ENCODE assay signal across 1 cellular context in the genomic region with DNA sequence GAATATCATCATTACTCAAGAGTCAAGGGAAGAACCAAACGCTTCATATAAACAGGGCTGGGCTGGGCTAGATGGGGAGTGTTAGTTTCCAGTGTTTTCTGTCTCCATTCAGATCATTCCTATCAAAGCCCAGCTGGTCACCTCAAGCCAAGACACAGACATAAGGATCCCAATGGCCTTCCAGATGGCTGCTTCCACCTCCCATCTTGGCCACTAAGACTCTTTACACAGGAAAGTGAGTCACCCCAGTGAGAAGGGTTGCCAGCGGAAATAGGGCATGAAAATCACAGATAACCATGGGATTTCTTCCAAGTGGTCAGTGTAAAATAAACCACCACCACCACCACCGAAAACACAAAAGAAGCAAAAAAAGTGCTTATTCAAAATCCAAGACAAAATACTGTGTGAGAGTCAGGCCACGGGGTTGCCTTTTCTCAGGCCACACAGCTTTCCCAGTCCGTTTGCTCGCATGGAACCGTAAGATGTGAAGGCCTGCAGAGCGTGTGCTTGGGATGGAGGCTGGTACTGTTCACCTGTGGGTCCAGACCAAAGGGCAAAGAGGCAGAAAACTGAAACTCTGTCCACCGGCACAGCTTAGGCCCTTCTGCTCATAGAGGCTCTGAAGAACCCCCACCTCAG.
TF ChIP-seq lines count a peak whose summit lies in the region.

No MANE protein-coding gene starts in this region.

TF ChIP-seq in HepG2, 621 proteins besides CTCF, POLR2A, EP300 and RAD21 (continued from another document):
- TF ChIP-seq, protein P1, sequence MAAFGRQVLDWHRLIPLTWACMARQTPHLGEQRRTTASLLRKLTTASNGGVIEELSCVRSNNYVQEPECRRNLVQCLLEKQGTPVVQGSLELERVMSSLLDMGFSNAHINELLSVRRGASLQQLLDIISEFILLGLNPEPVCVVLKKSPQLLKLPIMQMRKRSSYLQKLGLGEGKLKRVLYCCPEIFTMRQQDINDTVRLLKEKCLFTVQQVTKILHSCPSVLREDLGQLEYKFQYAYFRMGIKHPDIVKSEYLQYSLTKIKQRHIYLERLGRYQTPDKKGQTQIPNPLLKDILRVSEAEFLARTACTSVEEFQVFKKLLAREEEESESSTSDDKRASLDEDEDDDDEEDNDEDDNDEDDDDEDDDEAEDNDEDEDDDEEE (CRISPR knock-in tag; IDR thresholded peaks at IDR 0.05), result no peak
- TF ChIP-seq ZNF547 (CRISPR knock-in tag; IDR thresholded peaks at IDR 0.05), result no peak
- TF ChIP-seq SIX4 (CRISPR knock-in tag; IDR thresholded peaks at IDR 0.05), result no peak
- TF ChIP-seq ZMAT3 (CRISPR knock-in tag; conservative IDR thresholded peaks at IDR 0.05), result no peak
